8 cellular contexts compared by ENCODE assay signal in genomic region chr20:59515013-59515905, GRCh38.
DNase-seq lines count a peak whose midpoint lies in the region; ATAC-seq and TF ChIP-seq lines count a peak whose summit lies in the region.

No MANE protein-coding gene starts in this region.

- intact Hi-C loops in natural killer cell (cut with micrococcal nuclease): no loop called here

- no peak overlapping the region for H3K27ac Mint-ChIP-seq in natural killer cell

- H3K9me3 ChIP-seq in SJSA1 (replicated peaks) (no peaks in the 10 kb centered on the region), fibroblast of lung (ENCODE audit: control insufficient read depth, insufficient read depth, low read depth, low read length) (no peaks in the 10 kb centered on the region)

- H3K4me1 ChIP-seq in SJSA1 (replicated peaks) (no peaks in the 10 kb centered on the region), fibroblast of lung (ENCODE audit: control insufficient read depth, extremely low read depth, insufficient read depth, low read length) (no peaks in the 10 kb centered on the region)

- H2AFZ ChIP-seq in fibroblast of lung (ENCODE audit: low read length): no peak overlapping the region

- H3K79me2 ChIP-seq in fibroblast of lung (ENCODE audit: control insufficient read depth, insufficient read depth, low read length): no peaks in the 10 kb centered on the region

- DNase-seq in DMS53 treated with DMSO at 0.1 percent for 48 hours (lab: John Stamatoyannopoulos, UW; ENCODE audit: unreplicated experiment): peak; percentile 15
- DNase-seq in Kasumi-1 (lab: John Stamatoyannopoulos, UW): peak; percentile 5 to 32
- DNase-seq in SJSA1 (ENCODE audit: low read depth in 1 of 2, low spot score in 2 of 2): peak; percentile 32 to 66
- peak; percentile 23 to 38 for DNase-seq in fibroblast of lung (ENCODE audit: low read depth in 2 of 2)
- DNase-seq in natural killer cell: no peak
- DNase-seq in germinal center (ENCODE audit: low spot score): no peak

- no peaks in the 10 kb centered on the region for H3K9me3 Mint-ChIP-seq in natural killer cell

- H3K4me2 ChIP-seq in fibroblast of lung (ENCODE audit: extremely low read depth, insufficient read depth, low read length): no peak overlapping the region

- no peak overlapping the region for H3K9ac ChIP-seq in fibroblast of lung (ENCODE audit: insufficient read depth, low read length)

- no peak overlapping the region for H3K4me3 Mint-ChIP-seq in natural killer cell

- no peaks in the 10 kb centered on the region for H4K20me1 ChIP-seq in fibroblast of lung (ENCODE audit: control insufficient read depth, extremely low read depth, insufficient read depth, low read length)

- no peaks in the 10 kb centered on the region for H3K4me1 Mint-ChIP-seq in natural killer cell

- H3K36me3 Mint-ChIP-seq in natural killer cell: no peaks in the 10 kb centered on the region

- H3K27me3 ChIP-seq in SJSA1 (replicated peaks) (peaks cover 7% of the 10 kb centered on the region), fibroblast of lung (ENCODE audit: control insufficient read depth, insufficient read depth, low read length) (no peaks in the 10 kb centered on the region)

- H3K27me3 Mint-ChIP-seq in natural killer cell (ENCODE audit: low read depth in 2 of 2): peaks cover 37 to 58% of the 10 kb centered on the region in 2 donors

- no peak for ATAC-seq in natural killer cell
- ATAC-seq in GM21447 (IDR thresholded peaks at IDR 0.05; ENCODE audit: unreplicated experiment): no peak
- ATAC-seq in HG02571 (IDR thresholded peaks at IDR 0.05; ENCODE audit: unreplicated experiment): no peak

- H3K4me3 ChIP-seq in SJSA1 (no peak overlapping the region), fibroblast of lung (replicated peaks in 1 of 4; ENCODE audit: control extremely low read depth in 1 of 4, insufficient read depth in 1 of 4, low read depth in 3 of 4, low read length in 4 of 4) (no peak overlapping the region)

- H3K27ac ChIP-seq in SJSA1 (no peak overlapping the region), fibroblast of lung (ENCODE audit: insufficient read depth, low read length) (no peak overlapping the region)

- H3K36me3 ChIP-seq in SJSA1: no peaks in the 10 kb centered on the region
- H3K36me3 ChIP-seq in fibroblast of lung (ENCODE audit: control insufficient read depth, insufficient read depth, low read length): no peaks in the 10 kb centered on the region

- TF ChIP-seq CTCF in fibroblast of lung (conservative IDR thresholded peaks at IDR 0.05 in 1 of 2, IDR thresholded peaks at IDR 0.05 in 1 of 2; ENCODE audit: low read depth in 1 of 2, low read length in 2 of 2): peak; percentile 56 to 78
- TF ChIP-seq CTCF in natural killer cell (IDR thresholded peaks at IDR 0.05): peak; percentile 29

Comparison
In these comparisons a context has a peak if more than half of its experiments do, and no peak if none do; other contexts are left out.
1. DNase-seq: peak in DMS53 treated with DMSO at 0.1 percent for 48 hours (single experiment), Kasumi-1 (2 of 2), SJSA1 (2 of 2) and fibroblast of lung (2 of 2); none in natural killer cell (single experiment) and germinal center (single experiment).